Comparison of ENCODE assay signal across 17 cellular contexts in genomic region chr1:174995916-174996315, GRCh38. TPM values are rescaled to one million over a fixed set of nuclear protein-coding genes. Genes with fewer than 3 reads are reported as not detected.
DNase-seq lines count a peak whose midpoint lies in the region; ATAC-seq, FAIRE-seq and TF ChIP-seq lines count a peak whose summit lies in the region.
"Had no signal": no experiment of that assay in that cellular context is flagged by ENCODE, and none has a peak within 500 bp of the region (broad histone marks: within the 10 kb centered on the region; RNA-seq: fewer than 3 reads in every experiment).

No MANE protein-coding gene starts in this region.

- no peak overlapping the region for H3K27ac ChIP-seq in SJCRH30
- H3K27ac ChIP-seq: GM23248, KMS-11 had no signal

- FAIRE-seq in frontal cortex (lab: Jason Lieb, UNC) = no peak
- FAIRE-seq: A204.1 had no signal

- no peaks in the 10 kb centered on the region for H3K9me3 ChIP-seq in SJCRH30 (replicated peaks)
- H3K9me3 ChIP-seq: Caco-2, HAP-1 had no signal

- H3K4me1 ChIP-seq in SJCRH30 = no peaks in the 10 kb centered on the region

- TF ChIP-seq CTCF in astrocyte of the spinal cord (IDR thresholded peaks at IDR 0.05; ENCODE audit: low read depth, low read length) (no peak), fibroblast of villous mesenchyme (IDR thresholded peaks at IDR 0.05; ENCODE audit: insufficient read depth, low read depth, low read length) (no peak)

- ATAC-seq in GM21723 (IDR thresholded peaks at IDR 0.05; ENCODE audit: unreplicated experiment) = no peak

- DNase-seq in Daoy (ENCODE audit: low read depth) (peak; percentile 6), M059J (ENCODE audit: low read depth) (peak; percentile 76), astrocyte of the spinal cord (ENCODE audit: low read depth, low spot score) (peak; percentile 16), fibroblast of villous mesenchyme (ENCODE audit: low read depth) (peak; percentile 63), NCI-H187 (lab: John Stamatoyannopoulos, UW) (no peak), frontal cortex (ENCODE audit: low spot score in 2 of 2) (no peak), SJCRH30 (no peak)
- DNase-seq: Caco-2; CD4-positive, alpha-beta T cell; NCI-H1417 treated with DMSO at 0.1 percent for 48 hours; NCI-H1930; NCI-H524 had no signal

- in situ Hi-C loops in astrocyte of the spinal cord (cut with HindIII; ENCODE audit: low sequenced_read_pairs) = no loop called here

- no peaks in the 10 kb centered on the region for H3K36me3 ChIP-seq in SJCRH30

- no peaks in the 10 kb centered on the region for H3K27me3 ChIP-seq in SJCRH30

- H3K4me3 ChIP-seq in astrocyte of the spinal cord (ENCODE audit: low read depth, low read length) (no peak overlapping the region), fibroblast of villous mesenchyme (ENCODE audit: low read depth, low read length) (no peak overlapping the region), SJCRH30 (no peak overlapping the region)
- H3K4me3 ChIP-seq: GM23248, HAP-1 had no signal

RNA-seq across cellular contexts. Expression of gene CACYBP, which starts 3.8 kb away (rescaled TPM):
- total RNA-seq in Daoy (2014; rRNA removed; shearing (Covaris generic)) = 282 and 610 TPM in 2 replicates
- total RNA-seq in M059J (2014; rRNA removed; shearing (Covaris generic)) = 179 and 209 TPM in 2 replicates
- total RNA-seq in fibroblast of villous mesenchyme = 222 and 281 TPM in 2 replicates
- 182 TPM for total RNA-seq in frontal cortex
- total RNA-seq in SJCRH30 (2014; rRNA removed; shearing (Covaris generic)) = 439 and 441 TPM in 2 replicates

RNA-seq across cellular contexts. Expression of gene MRPS14, which starts 27.3 kb away (rescaled TPM):
- 21.3 and 29.0 TPM in 2 replicates for total RNA-seq in Daoy (2014; rRNA removed; shearing (Covaris generic))
- 26.1 and 33.4 TPM in 2 replicates for total RNA-seq in M059J (2014; rRNA removed; shearing (Covaris generic))
- total RNA-seq in fibroblast of villous mesenchyme = 22.2 and 25.9 TPM in 2 replicates
- 46.9 TPM for total RNA-seq in frontal cortex
- 31.6 and 34.0 TPM in 2 replicates for total RNA-seq in SJCRH30 (2014; rRNA removed; shearing (Covaris generic))

Comparison
In these comparisons a context has a peak if more than half of its experiments do, and no peak if none do; other contexts are left out.
1. DNase-seq: peak in Daoy (single experiment), M059J (single experiment), astrocyte of the spinal cord (single experiment) and fibroblast of villous mesenchyme (single experiment); none in NCI-H187 (0 of 2), frontal cortex (0 of 2) and SJCRH30 (0 of 2).